ENCODE assay signal across 20 cellular contexts in the genomic region with DNA sequence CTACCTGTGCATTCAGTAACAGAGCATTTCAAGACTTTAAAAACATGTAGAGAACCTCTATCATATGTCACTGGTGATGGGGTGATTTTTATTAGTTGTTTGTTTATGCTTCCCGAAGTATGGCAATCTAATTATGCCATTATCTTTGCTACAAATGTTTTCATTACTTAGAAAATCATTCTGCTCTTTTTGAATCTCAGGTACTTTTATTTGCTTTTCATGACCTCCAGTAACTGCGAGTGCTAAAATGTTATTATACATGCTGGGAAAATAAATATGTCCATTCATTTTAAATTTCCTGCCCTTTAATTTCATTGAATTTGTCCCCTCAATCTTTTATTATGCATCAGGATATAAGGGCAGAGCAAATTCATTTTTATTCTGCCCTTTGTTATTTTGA.
"Had no signal": no experiment of that assay in that cellular context is flagged by ENCODE, and none has a peak within 500 bp of the region (broad histone marks: within the 10 kb centered on the region; RNA-seq: fewer than 3 reads in every experiment).

No MANE protein-coding gene starts in this region.

- DNase-seq: effector CD8-positive, alpha-beta T cell; endodermal cell; foreskin fibroblast; gastrocnemius medialis; head of caudate nucleus; left ventricle myocardium superior; lower lobe of right lung; natural killer cell; occipital lobe; ovary; posterior cingulate gyrus; psoas muscle; right cardiac atrium; sigmoid colon; stimulated activated CD4-positive, alpha-beta T cell treated with anti-CD3 and anti-CD28 coated beads, Interleukin-2, amount 100 ng/mL, for 24 hours; stimulated activated CD4-positive, alpha-beta T cell treated with anti-CD3 and anti-CD28 coated beads, Interleukin-4, amount 100 ng/mL, for 24 hours; stimulated activated naive CD4-positive, alpha-beta T cell treated with Interleukin-2 at 50 U/mL for 16 hours; substantia nigra; testis; tibial artery had no signal
